ENCODE assay signal across 8 cellular contexts in genomic region chr9:6412572-6413364, GRCh38.
DNase-seq lines count a peak whose midpoint lies in the region; ATAC-seq lines count a peak whose summit lies in the region.

A gene with protein sequence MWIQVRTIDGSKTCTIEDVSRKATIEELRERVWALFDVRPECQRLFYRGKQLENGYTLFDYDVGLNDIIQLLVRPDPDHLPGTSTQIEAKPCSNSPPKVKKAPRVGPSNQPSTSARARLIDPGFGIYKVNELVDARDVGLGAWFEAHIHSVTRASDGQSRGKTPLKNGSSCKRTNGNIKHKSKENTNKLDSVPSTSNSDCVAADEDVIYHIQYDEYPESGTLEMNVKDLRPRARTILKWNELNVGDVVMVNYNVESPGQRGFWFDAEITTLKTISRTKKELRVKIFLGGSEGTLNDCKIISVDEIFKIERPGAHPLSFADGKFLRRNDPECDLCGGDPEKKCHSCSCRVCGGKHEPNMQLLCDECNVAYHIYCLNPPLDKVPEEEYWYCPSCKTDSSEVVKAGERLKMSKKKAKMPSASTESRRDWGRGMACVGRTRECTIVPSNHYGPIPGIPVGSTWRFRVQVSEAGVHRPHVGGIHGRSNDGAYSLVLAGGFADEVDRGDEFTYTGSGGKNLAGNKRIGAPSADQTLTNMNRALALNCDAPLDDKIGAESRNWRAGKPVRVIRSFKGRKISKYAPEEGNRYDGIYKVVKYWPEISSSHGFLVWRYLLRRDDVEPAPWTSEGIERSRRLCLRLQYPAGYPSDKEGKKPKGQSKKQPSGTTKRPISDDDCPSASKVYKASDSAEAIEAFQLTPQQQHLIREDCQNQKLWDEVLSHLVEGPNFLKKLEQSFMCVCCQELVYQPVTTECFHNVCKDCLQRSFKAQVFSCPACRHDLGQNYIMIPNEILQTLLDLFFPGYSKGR (plus strand): TSS chr9:6413199. CDS start chr9:6413491, 292 bp downstream.

- peak within 1 kb of the TSS; percentile 92 for H3K27ac ChIP-seq in cingulate gyrus (ENCODE audit: low read depth, low read length)
- H3K27ac ChIP-seq in layer of hippocampus (ENCODE audit: low read depth, low read length) = peak within 1 kb of the TSS; percentile 91

- DNase-seq in Ammon's horn (ENCODE audit: low spot score) (peak; percentile 97), GM19238 (ENCODE audit: insufficient read length, low spot score) (peak; percentile 89), NCI-H524 (lab: John Stamatoyannopoulos, UW) (peak; percentile 94 to 95)
- peak; percentile 99 for DNase-seq in activated CD4-positive, alpha-beta T cell treated with anti-CD3 and anti-CD28 coated beads for 4 hours
- DNase-seq in stimulated activated CD4-positive, alpha-beta T cell treated with anti-CD3 and anti-CD28 coated beads, Interleukin-1b, Interleukin-23, amount 100 ng/mL, for 4 hours (ENCODE audit: low read depth in 2 of 2) = peak; percentile 99

- no peaks in the 10 kb centered on the region for H3K27me3 ChIP-seq in layer of hippocampus (ENCODE audit: control insufficient read depth, insufficient read depth, low read length)

- ATAC-seq in HG03442 (IDR thresholded peaks at IDR 0.05; ENCODE audit: unreplicated experiment) = peak; percentile 84

Comparison
In these comparisons a context has a peak if more than half of its experiments do, and no peak if none do; other contexts are left out.
1. Peak in every context shown above with its lines: DNase-seq, ATAC-seq and H3K27ac ChIP-seq.